ENCODE assay signal across 28 cellular contexts in genomic region chr20:17062712-17063111, GRCh38.
"Had no signal": no experiment of that assay in that cellular context is flagged by ENCODE, and none has a peak within 500 bp of the region (broad histone marks: within the 10 kb centered on the region; RNA-seq: fewer than 3 reads in every experiment).

No MANE protein-coding gene starts in this region.

- H3K79me2 ChIP-seq: parathyroid adenoma had no signal

- H3K36me3 ChIP-seq: neural progenitor cell, ovary, spleen, suprapubic skin, tibial artery, transverse colon, upper lobe of right lung, uterus had no signal

- H3K9ac ChIP-seq: neural progenitor cell, parathyroid adenoma had no signal

- H3K27me3 ChIP-seq: neural progenitor cell, ovary, spleen, suprapubic skin, testis, tibial artery, transverse colon, upper lobe of right lung, uterus had no signal

- H3K4me2 ChIP-seq: neural progenitor cell, smooth muscle cell had no signal

- DNase-seq: natural killer cell; occipital lobe; ovary; posterior cingulate gyrus; psoas muscle; right cardiac atrium; spleen; stimulated activated CD4-positive, alpha-beta T cell treated with anti-CD3 and anti-CD28 coated beads, Interleukin-12 subunit alpha, Interleukin-12 subunit beta, amount 100 ng/mL, for 4 hours; stimulated activated CD4-positive, alpha-beta T cell treated with anti-CD3 and anti-CD28 coated beads, Interleukin-1b, Interleukin-23, amount 100 ng/mL, for 48 hours; stimulated activated CD4-positive, alpha-beta T cell treated with anti-CD3 and anti-CD28 coated beads, Interleukin-4, amount 100 ng/mL, for 1 hour; stimulated activated CD4-positive, alpha-beta T cell treated with anti-CD3 and anti-CD28 coated beads, Interleukin-4, amount 100 ng/mL, for 4 hours; stimulated activated CD8-positive, alpha-beta memory T cell treated with anti-CD3 and anti-CD28 coated beads, Interleukin-4, amount 100 ng/mL, for 48 hours; stimulated activated naive CD4-positive, alpha-beta T cell; stimulated activated naive CD8-positive, alpha-beta T cell treated with anti-CD3 and anti-CD28 coated beads, Interleukin-15, amount 100 ng/mL, for 72 hours; stimulated activated naive CD8-positive, alpha-beta T cell treated with anti-CD3 and anti-CD28 coated beads, Interleukin-15, Interleukin-2, amounts not matched to agents 100 U/mL and 50 U/mL, for 24 hours; substantia nigra; testis; tibial artery; transverse colon; upper lobe of right lung; uterus had no signal

- H3K4me1 ChIP-seq: neural progenitor cell, parathyroid adenoma, psoas muscle, spleen, suprapubic skin, testis, tibial artery, transverse colon, upper lobe of right lung, uterus had no signal

- ATAC-seq: natural killer cell; psoas muscle; right cardiac atrium; sciatic nerve; stimulated activated memory B cell treated with anti-CD40 and anti-IgM and Interleukin-4, amounts not matched to agents 10 μg/mL and 1 μg/mL and 100 μg/mL, for 72 hours; stimulated activated naive CD8-positive, alpha-beta T cell treated with anti-CD3 and anti-CD28 coated beads, Interleukin-15, amount 100 ng/mL, for 72 hours; stimulated activated naive CD8-positive, alpha-beta T cell treated with anti-CD3 and anti-CD28 coated beads, Interleukin-15, Interleukin-2, amounts not matched to agents 100 U/mL and 50 U/mL, for 24 hours; upper lobe of right lung had no signal

- H3K9me3 ChIP-seq: ovary, testis, transverse colon, upper lobe of right lung, uterus had no signal

- H2AFZ ChIP-seq: neural progenitor cell, parathyroid adenoma had no signal

- H3K4me3 ChIP-seq: neural progenitor cell, ovary, psoas muscle, skin epidermis, smooth muscle cell, spleen, suprapubic skin, testis, tibial artery, transverse colon, upper lobe of right lung, uterus had no signal

- H3K27ac ChIP-seq: neural progenitor cell, ovary, parathyroid adenoma, psoas muscle, skin epidermis, spleen, suprapubic skin, testis, tibial artery, transverse colon, upper lobe of right lung, uterus had no signal
